Comparison of ENCODE assay signal across 11 cellular contexts in the genomic region with DNA sequence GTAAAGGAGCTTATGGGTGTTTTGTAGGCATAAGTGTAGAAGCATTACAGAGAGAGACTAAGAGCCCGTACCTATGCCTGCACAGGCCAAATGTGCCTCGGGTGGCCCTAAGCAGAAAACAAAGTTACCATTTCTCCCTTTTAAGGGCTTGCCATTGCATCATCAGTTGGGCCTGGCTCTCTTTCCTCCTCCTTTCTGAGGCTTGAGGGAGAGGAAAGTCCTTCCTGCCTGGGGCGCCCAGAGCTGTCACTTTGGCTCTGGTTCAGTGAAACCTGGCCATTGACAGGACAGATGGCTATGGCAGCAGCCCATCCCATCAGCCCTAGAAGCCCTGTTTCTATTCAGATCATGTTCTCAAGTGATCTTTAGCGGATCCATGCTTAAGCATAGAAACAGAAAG.
DNase-seq lines count a peak whose midpoint lies in the region; ATAC-seq and TF ChIP-seq lines count a peak whose summit lies in the region.
"Had no signal": no experiment of that assay in that cellular context is flagged by ENCODE, and none has a peak within 500 bp of the region (broad histone marks: within the 10 kb centered on the region; RNA-seq: fewer than 3 reads in every experiment).

No MANE protein-coding gene starts in this region.

- no peak overlapping the region for H3K4me3 Mint-ChIP-seq in WTC11
- no peak overlapping the region for H3K4me3 Mint-ChIP-seq in immature natural killer cell
- no peak overlapping the region for H3K4me3 Mint-ChIP-seq in activated naive CD4-positive, alpha-beta T cell treated with anti-CD3 and anti-CD28 coated beads, Interleukin-2, amount 10 ng/mL, durations not matched to agents 7 days and 5 days
- no peak overlapping the region for H3K4me3 Mint-ChIP-seq in chondrocyte (ENCODE audit: unreplicated experiment)

- no peak overlapping the region for H2AK5ac ChIP-seq in trophoblast cell (ENCODE audit: low read length)

- CTCF ChIA-PET in WTC11 (lab: Charles Lee) = interaction anchor here (0.7 to 2.5 kb wide), 14 partner anchors 17 to 643 kb away, joined by 3 to 17 read pairs (median 5); no protein-coding TSS in a partner anchor
- CTCF ChIA-PET in activated naive CD4-positive, alpha-beta T cell treated with anti-CD3 and anti-CD28 coated beads, Interleukin-2, amount 10 ng/mL, durations not matched to agents 7 days and 5 days (lab: Charles Lee) = interaction anchor here (1.2 kb wide), 1 partner anchor 130 kb away, joined by 4 read pairs; no protein-coding TSS in a partner anchor

- H3K14ac ChIP-seq in trophoblast cell (ENCODE audit: low read length) = no peak overlapping the region

- H3K18ac ChIP-seq in trophoblast cell (ENCODE audit: low read length) = no peak overlapping the region

- H3K27me3 ChIP-seq in trophoblast cell (ENCODE audit: insufficient read depth, low read length) = no peaks in the 10 kb centered on the region

- H3K79me1 ChIP-seq in trophoblast cell (ENCODE audit: low read length) = no peaks in the 10 kb centered on the region

- H4K91ac ChIP-seq in trophoblast cell (ENCODE audit: low read depth, low read length) = no peak overlapping the region

- H3K23ac ChIP-seq in trophoblast cell (ENCODE audit: low read length) = no peak overlapping the region

- peaks cover 0 to 4% of the 10 kb centered on the region in 2 experiments for H3K4me1 ChIP-seq in trophoblast cell (ENCODE audit: control insufficient read depth in 1 of 2, insufficient read depth in 2 of 2, low read length in 2 of 2)

- H3K27ac Mint-ChIP-seq in WTC11 (no peak overlapping the region), immature natural killer cell (no peak overlapping the region), chondrocyte (ENCODE audit: unreplicated experiment) (no peak overlapping the region)
- no peak overlapping the region for H3K27ac Mint-ChIP-seq in activated naive CD4-positive, alpha-beta T cell treated with anti-CD3 and anti-CD28 coated beads, Interleukin-2, amount 10 ng/mL, durations not matched to agents 7 days and 5 days
- H3K27ac Mint-ChIP-seq: CD4-positive, alpha-beta memory T cell had no signal

- TF ChIP-seq CTCF in WTC11 (IDR thresholded peaks at IDR 0.05) (no peak), chondrocyte (IDR thresholded peaks at IDR 0.05) (no peak)

- H4K8ac ChIP-seq in trophoblast cell (ENCODE audit: low read depth, low read length) = no peak overlapping the region

- H2BK120ac ChIP-seq in trophoblast cell (ENCODE audit: insufficient read depth, low read length, poor library complexity) = no peak overlapping the region

- peaks cover 9% of the 10 kb centered on the region for H3K4me1 Mint-ChIP-seq in WTC11
- no peaks in the 10 kb centered on the region for H3K4me1 Mint-ChIP-seq in immature natural killer cell
- no peaks in the 10 kb centered on the region for H3K4me1 Mint-ChIP-seq in activated naive CD4-positive, alpha-beta T cell treated with anti-CD3 and anti-CD28 coated beads, Interleukin-2, amount 10 ng/mL, durations not matched to agents 7 days and 5 days
- H3K4me1 Mint-ChIP-seq in chondrocyte (ENCODE audit: low read depth) = peaks cover 17% of the 10 kb centered on the region

- peak overlapping the region; percentile 13 for H2BK12ac ChIP-seq in trophoblast cell (ENCODE audit: low read length)

- H3K4me3 ChIP-seq in trophoblast cell (ENCODE audit: low read depth, low read length) = no peak overlapping the region

- H3K36me3 Mint-ChIP-seq in WTC11 (no peaks in the 10 kb centered on the region; the same call in 1 of the 2 replicates), immature natural killer cell (no peaks in the 10 kb centered on the region), chondrocyte (ENCODE audit: low read depth) (no peaks in the 10 kb centered on the region)
- H3K36me3 Mint-ChIP-seq in activated naive CD4-positive, alpha-beta T cell treated with anti-CD3 and anti-CD28 coated beads, Interleukin-2, amount 10 ng/mL, durations not matched to agents 7 days and 5 days = no peaks in the 10 kb centered on the region
- H3K36me3 Mint-ChIP-seq: CD4-positive, alpha-beta memory T cell had no signal

- no peak overlapping the region for H4K12ac ChIP-seq in trophoblast cell (ENCODE audit: low read depth, low read length)

- WGBS in trophoblast cell (ENCODE audit: extremely low coverage, insufficient coverage, insufficient read length) = no CpG with 5 or more reads among the region's 4 CpGs

- H3K9me3 ChIP-seq in trophoblast cell (ENCODE audit: insufficient read depth, low read depth, low read length) = no peaks in the 10 kb centered on the region

- no peaks in the 10 kb centered on the region for H3K27me3 Mint-ChIP-seq in WTC11 (ENCODE audit: low read depth)
- H3K27me3 Mint-ChIP-seq in immature natural killer cell (ENCODE audit: low read depth in 3 of 3) = peaks cover 0 to 2% (median 0%) of the 10 kb centered on the region in 3 donors
- H3K27me3 Mint-ChIP-seq in activated naive CD4-positive, alpha-beta T cell treated with anti-CD3 and anti-CD28 coated beads, Interleukin-2, amount 10 ng/mL, durations not matched to agents 7 days and 5 days = no peaks in the 10 kb centered on the region
- H3K27me3 Mint-ChIP-seq in chondrocyte (ENCODE audit: low read depth) = peaks cover 3% of the 10 kb centered on the region

- no peak overlapping the region for H2AFZ ChIP-seq in trophoblast cell (ENCODE audit: insufficient read depth, low read length, poor library complexity)

- intact Hi-C loops in left cardiac atrium (cut with DNase I) = no loop called here

- H3K9me3 Mint-ChIP-seq in WTC11 (peaks cover 7% of the 10 kb centered on the region), immature natural killer cell (peaks cover 0 to 10% (median 3%) of the 10 kb centered on the region in 6 donors), chondrocyte (ENCODE audit: low read depth) (peaks cover 3% of the 10 kb centered on the region)
- no peaks in the 10 kb centered on the region for H3K9me3 Mint-ChIP-seq in activated naive CD4-positive, alpha-beta T cell treated with anti-CD3 and anti-CD28 coated beads, Interleukin-2, amount 10 ng/mL, durations not matched to agents 7 days and 5 days

- no peaks in the 10 kb centered on the region for H3K79me2 ChIP-seq in trophoblast cell (ENCODE audit: control insufficient read depth, insufficient read depth, low read length, poor library complexity)

- H3K36me3 ChIP-seq in trophoblast cell (ENCODE audit: control insufficient read depth in 1 of 2, insufficient read depth in 2 of 2, low read length in 2 of 2) = no peaks in the 10 kb centered on the region

- no peak for DNase-seq in WTC11 (ENCODE audit: low spot score)
- peak; percentile 30 for DNase-seq in left cardiac atrium
- peak in 1 of 2 donors; percentile 4 for DNase-seq in trophoblast cell
- DNase-seq in immature natural killer cell = no peak
- DNase-seq in activated naive CD4-positive, alpha-beta T cell treated with anti-CD3 and anti-CD28 coated beads, Interleukin-2, amount 10 ng/mL, durations not matched to agents 7 days and 5 days = no peak
- DNase-seq in mucosa of gallbladder (ENCODE audit: low spot score) = no peak
- no peak for DNase-seq in chondrocyte (ENCODE audit: low spot score)
- DNase-seq: CD4-positive, alpha-beta memory T cell; NCI-H187 treated with DMSO at 0.1 percent for 48 hours had no signal

- H2BK5ac ChIP-seq in trophoblast cell (ENCODE audit: low read depth, low read length, poor library complexity) = no peak overlapping the region

- POLR2A ChIA-PET in WTC11 (lab: Charles Lee) = interaction anchor here (0.7 kb wide), 2 partner anchors 50 to 472 kb away, joined by 3 read pairs; no protein-coding TSS in a partner anchor

- no peak overlapping the region for H3K27ac ChIP-seq in trophoblast cell (ENCODE audit: low read depth, low read length)
- H3K27ac ChIP-seq: HL-60 had no signal

- H3K9ac ChIP-seq in trophoblast cell (ENCODE audit: low read length) = no peak overlapping the region

- no peak overlapping the region for H3K4me2 ChIP-seq in trophoblast cell (ENCODE audit: low read length)

- no peak overlapping the region for H3K4ac ChIP-seq in trophoblast cell (ENCODE audit: low read depth, low read length)

- ATAC-seq in GM18868 (IDR thresholded peaks at IDR 0.05; ENCODE audit: unreplicated experiment) (peak; percentile 38), WTC11 (peak; percentile 22), left cardiac atrium (peak; percentile 51 to 75)

TF ChIP-seq in WTC11, 78 proteins besides CTCF, POLR2A, EP300 and RAD21 (continues in another document):
- no peak for TF ChIP-seq RORB (CRISPR knock-in tag; IDR thresholded peaks at IDR 0.05)
- TF ChIP-seq SOX15 (CRISPR knock-in tag; IDR thresholded peaks at IDR 0.05) = no peak
- no peak for TF ChIP-seq ZBTB21 (CRISPR knock-in tag; IDR thresholded peaks at IDR 0.05; ENCODE audit: borderline replicate concordance)
- TF ChIP-seq, protein P1, sequence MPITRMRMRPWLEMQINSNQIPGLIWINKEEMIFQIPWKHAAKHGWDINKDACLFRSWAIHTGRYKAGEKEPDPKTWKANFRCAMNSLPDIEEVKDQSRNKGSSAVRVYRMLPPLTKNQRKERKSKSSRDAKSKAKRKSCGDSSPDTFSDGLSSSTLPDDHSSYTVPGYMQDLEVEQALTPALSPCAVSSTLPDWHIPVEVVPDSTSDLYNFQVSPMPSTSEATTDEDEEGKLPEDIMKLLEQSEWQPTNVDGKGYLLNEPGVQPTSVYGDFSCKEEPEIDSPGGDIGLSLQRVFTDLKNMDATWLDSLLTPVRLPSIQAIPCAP (CRISPR knock-in tag; IDR thresholded peaks at IDR 0.05) = no peak
- no peak for TF ChIP-seq SP1 (CRISPR knock-in tag; conservative IDR thresholded peaks at IDR 0.05)
- TF ChIP-seq, protein P2, sequence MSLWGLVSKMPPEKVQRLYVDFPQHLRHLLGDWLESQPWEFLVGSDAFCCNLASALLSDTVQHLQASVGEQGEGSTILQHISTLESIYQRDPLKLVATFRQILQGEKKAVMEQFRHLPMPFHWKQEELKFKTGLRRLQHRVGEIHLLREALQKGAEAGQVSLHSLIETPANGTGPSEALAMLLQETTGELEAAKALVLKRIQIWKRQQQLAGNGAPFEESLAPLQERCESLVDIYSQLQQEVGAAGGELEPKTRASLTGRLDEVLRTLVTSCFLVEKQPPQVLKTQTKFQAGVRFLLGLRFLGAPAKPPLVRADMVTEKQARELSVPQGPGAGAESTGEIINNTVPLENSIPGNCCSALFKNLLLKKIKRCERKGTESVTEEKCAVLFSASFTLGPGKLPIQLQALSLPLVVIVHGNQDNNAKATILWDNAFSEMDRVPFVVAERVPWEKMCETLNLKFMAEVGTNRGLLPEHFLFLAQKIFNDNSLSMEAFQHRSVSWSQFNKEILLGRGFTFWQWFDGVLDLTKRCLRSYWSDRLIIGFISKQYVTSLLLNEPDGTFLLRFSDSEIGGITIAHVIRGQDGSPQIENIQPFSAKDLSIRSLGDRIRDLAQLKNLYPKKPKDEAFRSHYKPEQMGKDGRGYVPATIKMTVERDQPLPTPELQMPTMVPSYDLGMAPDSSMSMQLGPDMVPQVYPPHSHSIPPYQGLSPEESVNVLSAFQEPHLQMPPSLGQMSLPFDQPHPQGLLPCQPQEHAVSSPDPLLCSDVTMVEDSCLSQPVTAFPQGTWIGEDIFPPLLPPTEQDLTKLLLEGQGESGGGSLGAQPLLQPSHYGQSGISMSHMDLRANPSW (CRISPR knock-in tag; conservative IDR thresholded peaks at IDR 0.05; ENCODE audit: low read depth) = no peak
